Comparison of ENCODE assay signal across 7 cellular contexts in genomic region chr16:79602615-79603014, GRCh38. TPM values are rescaled to one million over a fixed set of nuclear protein-coding genes. Genes with fewer than 3 reads are reported as not detected.
DNase-seq lines count a peak whose midpoint lies in the region; ATAC-seq, FAIRE-seq and TF ChIP-seq lines count a peak whose summit lies in the region.

No MANE protein-coding gene starts in this region.

- FAIRE-seq in keratinocyte (lab: Jason Lieb, UNC), result peak; percentile 57

- H3K9me1 ChIP-seq in keratinocyte (ENCODE audit: control insufficient read depth, extremely low read depth, insufficient read depth, low read length), result no peaks in the 10 kb centered on the region

- no peaks in the 10 kb centered on the region for H3K9me3 ChIP-seq in HUES48 (ENCODE audit: control insufficient read depth, insufficient read depth, low read length)
- no peaks in the 10 kb centered on the region for H3K9me3 ChIP-seq in keratinocyte (ENCODE audit: control insufficient read depth, low read depth, low read length)
- no peaks in the 10 kb centered on the region for H3K9me3 ChIP-seq in skeletal muscle satellite cell (replicated peaks; ENCODE audit: low read length)

- peaks cover 15% of the 10 kb centered on the region for H3K79me2 ChIP-seq in keratinocyte (ENCODE audit: control insufficient read depth, insufficient read depth, low read length)

- H3K27me3 ChIP-seq in HUES48 (ENCODE audit: control insufficient read depth, insufficient read depth, low read length) (peaks cover 15% of the 10 kb centered on the region), keratinocyte (ENCODE audit: control insufficient read depth, extremely low read depth, insufficient read depth, low read length) (no peaks in the 10 kb centered on the region), skeletal muscle satellite cell (ENCODE audit: control insufficient read depth, insufficient read depth, low read length) (peaks cover 10% of the 10 kb centered on the region)

- no peaks in the 10 kb centered on the region for H4K20me1 ChIP-seq in keratinocyte (ENCODE audit: control insufficient read depth, extremely low read depth, insufficient read depth, low read length)

- ATAC-seq in activated CD8-positive, alpha-beta T cell treated with anti-CD3 and anti-CD28 coated beads for 36 hours, result no peak
- ATAC-seq in HG03039 (IDR thresholded peaks at IDR 0.05; ENCODE audit: unreplicated experiment), result no peak

- DNase-seq in activated CD8-positive, alpha-beta T cell treated with anti-CD3 and anti-CD28 coated beads for 36 hours, result peak; percentile 38
- DNase-seq in keratinocyte (ENCODE audit: low read depth, low spot score) (no peak), GM10266 (ENCODE audit: extremely low spot score) (no peak), HT-29 (ENCODE audit: low spot score) (no peak)

- no peaks in the 10 kb centered on the region for H3K9me3 Mint-ChIP-seq in activated CD8-positive, alpha-beta T cell treated with anti-CD3 and anti-CD28 coated beads for 36 hours

- CTCF ChIA-PET in activated CD8-positive, alpha-beta T cell treated with anti-CD3 and anti-CD28 coated beads for 36 hours (lab: Charles Lee), result interaction anchor here (0.6 to 2.2 kb wide), 13 partner anchors 10 to 986 kb away, joined by 3 to 7 read pairs (median 3); no protein-coding TSS in a partner anchor

- H3K4me1 ChIP-seq in HUES48 (ENCODE audit: control insufficient read depth, insufficient read depth, low read length) (peaks cover 10% of the 10 kb centered on the region; the same call in 1 of the 2 replicates), keratinocyte (ENCODE audit: control insufficient read depth, extremely low read depth, insufficient read depth, low read length) (peaks cover 37% of the 10 kb centered on the region), skeletal muscle satellite cell (ENCODE audit: control insufficient read depth, insufficient read depth, low read length) (peaks cover 22% of the 10 kb centered on the region)

- H3K4me3 ChIP-seq in HUES48 (ENCODE audit: low read depth, low read length) (peak overlapping the region; percentile 68), keratinocyte (ENCODE audit: control insufficient read depth in 2 of 3, extremely low read depth in 1 of 3, insufficient read depth in 2 of 3, low read depth in 1 of 3, low read length in 3 of 3) (peak overlapping the region in 1 of 3 experiments; percentile 21), skeletal muscle satellite cell (ENCODE audit: low read length) (no peak overlapping the region)

- H3K36me3 ChIP-seq in HUES48 (ENCODE audit: control insufficient read depth, insufficient read depth, low read length), result no peaks in the 10 kb centered on the region
- H3K36me3 ChIP-seq in keratinocyte (ENCODE audit: control insufficient read depth in 2 of 2, extremely low read depth in 1 of 2, insufficient read depth in 2 of 2, low read length in 2 of 2), result no peaks in the 10 kb centered on the region
- no peaks in the 10 kb centered on the region for H3K36me3 ChIP-seq in skeletal muscle satellite cell (ENCODE audit: insufficient read depth, low read length)

- peak overlapping the region; percentile 78 for H2AFZ ChIP-seq in keratinocyte (ENCODE audit: control insufficient read depth, low read length)

- H3K36me3 Mint-ChIP-seq in activated CD8-positive, alpha-beta T cell treated with anti-CD3 and anti-CD28 coated beads for 36 hours (ENCODE audit: low read depth), result no peaks in the 10 kb centered on the region

- dilution Hi-C loops in keratinocyte (cut with MboI; ENCODE audit: extremely low pct_ligation_motif_present, low sequenced_read_pairs), result no loop called here

- peak overlapping the region; percentile 79 for H3K27ac Mint-ChIP-seq in activated CD8-positive, alpha-beta T cell treated with anti-CD3 and anti-CD28 coated beads for 36 hours

- H3K27ac ChIP-seq in HUES48 (ENCODE audit: low read depth, low read length), result no peak overlapping the region
- peak overlapping the region; percentile 13 for H3K27ac ChIP-seq in keratinocyte (ENCODE audit: control insufficient read depth, insufficient read depth, low read length)

- peaks cover 28% of the 10 kb centered on the region for H3K4me1 Mint-ChIP-seq in activated CD8-positive, alpha-beta T cell treated with anti-CD3 and anti-CD28 coated beads for 36 hours (ENCODE audit: low read depth)

- peaks cover 51% of the 10 kb centered on the region for H3K27me3 Mint-ChIP-seq in activated CD8-positive, alpha-beta T cell treated with anti-CD3 and anti-CD28 coated beads for 36 hours

- H3K9ac ChIP-seq in HUES48 (ENCODE audit: low read depth, low read length) (no peak overlapping the region), keratinocyte (ENCODE audit: control insufficient read depth, extremely low read depth, insufficient read depth, low read length) (peak overlapping the region; percentile 26), skeletal muscle satellite cell (ENCODE audit: low read depth, low read length) (no peak overlapping the region)

- peak overlapping the region; percentile 78 for H3K4me3 Mint-ChIP-seq in activated CD8-positive, alpha-beta T cell treated with anti-CD3 and anti-CD28 coated beads for 36 hours

- intact Hi-C loops in activated CD8-positive, alpha-beta T cell treated with anti-CD3 and anti-CD28 coated beads for 36 hours (cut with micrococcal nuclease), result loop anchor here (5.0 to 10.0 kb wide), 4 partner anchors 518 to 1478 kb away; no protein-coding TSS in a partner anchor

- H3K4me2 ChIP-seq in keratinocyte (ENCODE audit: control insufficient read depth, extremely low read depth, insufficient read depth, low read depth, low read length) (peak overlapping the region; percentile 100), skeletal muscle satellite cell (ENCODE audit: low read length) (peak overlapping the region; percentile 43)

- TF ChIP-seq CTCF in activated CD8-positive, alpha-beta T cell treated with anti-CD3 and anti-CD28 coated beads for 36 hours (IDR thresholded peaks at IDR 0.05), result no peak
- TF ChIP-seq CTCF in keratinocyte (optimal IDR thresholded peaks at IDR 0.05 in 1 of 3, IDR thresholded peaks at IDR 0.05 in 1 of 3, conservative IDR thresholded peaks at IDR 0.05 in 1 of 3; ENCODE audit: extremely low read depth in 1 of 3, insufficient read depth in 2 of 3, low read length in 3 of 3) (no peak), GM10266 (IDR thresholded peaks at IDR 0.05; ENCODE audit: control insufficient read depth, insufficient read depth, low read depth, missing control alignments) (no peak)

- POLR2A ChIA-PET in activated CD8-positive, alpha-beta T cell treated with anti-CD3 and anti-CD28 coated beads for 36 hours (lab: Charles Lee), result interaction anchor here (0.6 to 0.7 kb wide), 2 partner anchors 977 to 1300 kb away, joined by 3 read pairs; no protein-coding TSS in a partner anchor

RNA-seq across cellular contexts. Expression of gene MAF, which starts 2.1 kb away (rescaled TPM):
- 10 to 100 TPM; 17.4 to 18.6 TPM for total RNA-seq in activated CD8-positive, alpha-beta T cell treated with anti-CD3 and anti-CD28 coated beads for 36 hours
- polyA plus RNA-seq in keratinocyte, result 5.7 to 12.3 TPM (median 8.2 TPM) in 3 replicates
- 8.3 TPM for polyA plus RNA-seq in keratinocyte (2011; ENCODE audit: low read depth)
- polyA plus RNA-seq in keratinocyte (2011; cell fraction: cytosol; rRNA removed), result 4.4 and 5.1 TPM in 2 replicates
- 9.2 and 10.6 TPM in 2 replicates for polyA plus RNA-seq in keratinocyte (2011; cell fraction: nucleus; rRNA removed)
- polyA plus RNA-seq in keratinocyte (2012; ENCODE audit: low replicate concordance), result 9.6 and 15.6 TPM in 2 replicates
- polyA minus RNA-seq in keratinocyte, result 2.7 to 5.0 TPM (median 3.3 TPM) in 3 replicates
- polyA minus RNA-seq in keratinocyte (2011; cell fraction: cytosol; rRNA and poly(A)+ RNA removed), result 17.8 TPM
- polyA minus RNA-seq in keratinocyte (2011; cell fraction: nucleus; rRNA and poly(A)+ RNA removed), result 10.4 and 11.7 TPM in 2 replicates
- total RNA-seq in skeletal muscle satellite cell (2012; rRNA removed), result 0.87 and 1.5 TPM in 2 replicates
- total RNA-seq in HT-29 (2014; rRNA removed; shearing (Covaris generic)), result not detected in 2 replicates

Comparison
In these comparisons a context has a peak if more than half of its experiments do, and no peak if none do; other contexts are left out.
1. RNA of gene MAF, which starts 2.1 kb away (total RNA-seq): 17.4 to 18.6 TPM in activated CD8-positive, alpha-beta T cell treated with anti-CD3 and anti-CD28 coated beads for 36 hours; not detected in HT-29; every median in the first group is over 10 times any median in the second.